Comparison of ENCODE assay signal across 2 cellular contexts in the genomic region with DNA sequence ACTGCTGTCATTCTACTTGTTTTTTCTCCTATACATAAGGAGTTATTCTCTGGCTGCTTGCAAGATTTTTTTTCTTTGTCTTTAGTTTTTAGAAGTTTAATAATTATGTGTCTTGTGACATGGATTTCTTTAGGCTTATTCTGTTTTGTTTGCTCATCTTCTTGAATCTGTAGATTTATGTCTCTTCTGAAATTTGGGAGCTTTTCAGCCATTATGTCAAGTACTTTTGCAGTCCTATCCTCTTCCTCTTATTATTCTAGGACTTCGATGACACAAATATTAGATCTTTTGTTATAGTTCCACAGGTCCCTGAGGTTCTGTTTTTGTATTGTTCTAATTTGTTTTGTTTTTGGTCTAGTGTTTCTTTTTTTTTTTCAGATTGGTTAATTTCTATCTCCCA.
TF ChIP-seq lines count a peak whose summit lies in the region.

No MANE protein-coding gene starts in this region.

TF ChIP-seq in HEK293, 187 proteins besides CTCF, POLR2A, EP300 and RAD21:
- TF ChIP-seq ZNF558 (tag by site-specific recombination; IDR thresholded peaks at IDR 0.05): peak; percentile 93
- no peak for TF ChIP-seq ZBTB17 (tag by site-specific recombination; IDR thresholded peaks at IDR 0.05)
TF ChIP-seq in HEK293: peak in this region for 1.

TF ChIP-seq in K562, 482 proteins besides CTCF, POLR2A, EP300 and RAD21:
- TF ChIP-seq SP1 (CRISPR knock-in tag; IDR thresholded peaks at IDR 0.05): no peak
- TF ChIP-seq, protein P1, sequence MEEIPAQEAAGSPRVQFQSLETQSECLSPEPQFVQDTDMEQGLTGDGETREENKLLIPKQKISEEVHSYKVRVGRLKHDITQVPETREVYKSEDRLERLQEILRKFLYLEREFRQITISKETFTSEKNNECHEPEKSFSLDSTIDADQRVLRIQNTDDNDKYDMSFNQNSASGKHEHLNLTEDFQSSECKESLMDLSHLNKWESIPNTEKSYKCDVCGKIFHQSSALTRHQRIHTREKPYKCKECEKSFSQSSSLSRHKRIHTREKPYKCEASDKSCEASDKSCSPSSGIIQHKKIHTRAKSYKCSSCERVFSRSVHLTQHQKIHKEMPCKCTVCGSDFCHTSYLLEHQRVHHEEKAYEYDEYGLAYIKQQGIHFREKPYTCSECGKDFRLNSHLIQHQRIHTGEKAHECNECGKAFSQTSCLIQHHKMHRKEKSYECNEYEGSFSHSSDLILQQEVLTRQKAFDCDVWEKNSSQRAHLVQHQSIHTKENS (CRISPR knock-in tag; IDR thresholded peaks at IDR 0.05): 0 out of 2 replicates have a peak, but pooled peaks have one; percentile 19
